ENCODE assay signal across 31 cellular contexts in genomic region chr13:31627097-31627496, GRCh38.
DNase-seq lines count a peak whose midpoint lies in the region; ATAC-seq and TF ChIP-seq lines count a peak whose summit lies in the region.
"Had no signal": no experiment of that assay in that cellular context is flagged by ENCODE, and none has a peak within 500 bp of the region (broad histone marks: within the 10 kb centered on the region; RNA-seq: fewer than 3 reads in every experiment).

No MANE protein-coding gene starts in this region.

- H3K4me3 ChIP-seq in BLaER1 treated with 17β-estradiol and CSF1 and Interleukin-3, amounts not matched to agents 10 nM and 100 nM, result no peak overlapping the region
- H3K4me3 ChIP-seq: GM23338, ovary, right atrium auricular region, thoracic aorta, uterus had no signal

- H3K27me3 Mint-ChIP-seq in mesothelial cell of epicardium (ENCODE audit: low read depth), result peaks cover under 1% of the 10 kb centered on the region

- H3K27me3 ChIP-seq in BLaER1 treated with 17β-estradiol and CSF1 and Interleukin-3, amounts not matched to agents 10 nM and 100 nM, result no peaks in the 10 kb centered on the region
- H3K27me3 ChIP-seq: ovary, right atrium auricular region, uterus had no signal

- H3K9me3 ChIP-seq in BLaER1 treated with 17β-estradiol and CSF1 and Interleukin-3, amounts not matched to agents 10 nM and 100 nM (replicated peaks in 1 of 11), result peaks cover 0 to 3% (median 0%) of the 10 kb centered on the region in 11 experiments; a peak in 4 of 22 replicates
- H3K9me3 ChIP-seq: ovary, thoracic aorta, uterus had no signal

- H3K36me3 ChIP-seq in BLaER1 treated with 17β-estradiol and CSF1 and Interleukin-3, amounts not matched to agents 10 nM and 100 nM, result no peaks in the 10 kb centered on the region
- H3K36me3 ChIP-seq: ovary, right atrium auricular region, thoracic aorta, uterus, WERI-Rb-1 had no signal

- no peaks in the 10 kb centered on the region for H4K20me1 ChIP-seq in BLaER1 treated with 17β-estradiol and CSF1 and Interleukin-3, amounts not matched to agents 10 nM and 100 nM

- H3K27ac Mint-ChIP-seq in mesothelial cell of epicardium, result peak overlapping the region; percentile 23
- H3K27ac Mint-ChIP-seq: activated T-helper 1 cell treated with anti-CD3 and anti-CD28 coated beads, Interleukin-12 subunit alpha, Interleukin-12 subunit beta, Interleukin-2, Interleukin-4 antibody, amounts not matched to agents 30 ng/mL and 10 ng/mL and 1 ng/mL, durations not matched to agents 14 hours and 24 hours and 36 hours; CD14-positive monocyte; GM23338; natural killer cell; T-helper 2 cell treated with Interferon-gamma antibody and Interleukin-4, amounts not matched to agents 5 μg/mL and 100 μg/mL, for 36 hours had no signal

- DNase-seq in RPMI7951 (ENCODE audit: low read depth), result peak; percentile 49
- DNase-seq in dedifferentiated amniotic fluid mesenchymal stem cell (ENCODE audit: extremely low spot score), result peak; percentile 26
- DNase-seq in mesothelial cell of epicardium (ENCODE audit: low spot score in 2 of 2, unreplicated experiment in 2 of 2), result no peak
- no peak for DNase-seq in DMS153 treated with DMSO at 0.1 percent for 48 hours (lab: John Stamatoyannopoulos, UW; ENCODE audit: unreplicated experiment)
- DNase-seq: ACHN; activated CD4-positive, alpha-beta T cell treated with anti-CD3 and anti-CD28 coated beads, Interleukin-2, amount 50 U/mL, for 1 hour; activated naive CD4-positive, alpha-beta T cell treated with anti-CD3 and anti-CD28 coated beads, Interleukin-2, amount 50 U/mL, for 16 hours; anterior cingulate cortex; Calu3; cerebellar nuclear complex; left ventricle myocardium superior; natural killer cell; NCI-H1092; NCI-H187 treated with DMSO at 0.1 percent for 48 hours; ovary; stimulated activated CD4-positive, alpha-beta T cell treated with anti-CD3 and anti-CD28 coated beads, Interleukin-4, amount 100 ng/mL, for 4 hours; stimulated activated naive CD4-positive, alpha-beta T cell; uterus; WERI-Rb-1 had no signal

- no peaks in the 10 kb centered on the region for H3K36me3 Mint-ChIP-seq in mesothelial cell of epicardium
- H3K36me3 Mint-ChIP-seq: natural killer cell had no signal

- ATAC-seq in GM18861 (IDR thresholded peaks at IDR 0.05; ENCODE audit: unreplicated experiment), result no peak
- ATAC-seq in HG02610 (IDR thresholded peaks at IDR 0.05; ENCODE audit: unreplicated experiment), result no peak
- ATAC-seq in GM21390 (IDR thresholded peaks at IDR 0.05; ENCODE audit: unreplicated experiment), result no peak
- ATAC-seq: GM23338, HepG2, left ventricle myocardium superior, natural killer cell had no signal

- H3K4me1 Mint-ChIP-seq in mesothelial cell of epicardium, result peaks cover 24% of the 10 kb centered on the region
- H3K4me1 Mint-ChIP-seq: natural killer cell had no signal

- H3K4me2 ChIP-seq in BLaER1 treated with 17β-estradiol and CSF1 and Interleukin-3, amounts not matched to agents 10 nM and 100 nM, result peak overlapping the region in 7 of 11 experiments; percentile 3 to 92 (median 32); a peak in 9 of 22 replicates
- H3K4me2 ChIP-seq: GM23338 had no signal

- H3K4me1 ChIP-seq in BLaER1 treated with 17β-estradiol and CSF1 and Interleukin-3, amounts not matched to agents 10 nM and 100 nM, result peaks cover 53 to 82% (median 69%) of the 10 kb centered on the region in 10 experiments
- H3K4me1 ChIP-seq: right atrium auricular region, uterus had no signal

- no peak for TF ChIP-seq CTCF in mesothelial cell of epicardium (IDR thresholded peaks at IDR 0.05; ENCODE audit: unreplicated experiment)

- no peak overlapping the region for H3K27ac ChIP-seq in BLaER1 treated with 17β-estradiol and CSF1 and Interleukin-3, amounts not matched to agents 10 nM and 100 nM
- H3K27ac ChIP-seq: epithelial cell of prostate, ovary, right atrium auricular region, thoracic aorta, uterus, WERI-Rb-1 had no signal

- H3K9me3 Mint-ChIP-seq in mesothelial cell of epicardium, result peaks cover 7% of the 10 kb centered on the region
- H3K9me3 Mint-ChIP-seq: T-helper 2 cell treated with Interferon-gamma antibody and Interleukin-4, amounts not matched to agents 5 μg/mL and 100 μg/mL, for 36 hours had no signal

- H3K9ac ChIP-seq in BLaER1 treated with 17β-estradiol and CSF1 and Interleukin-3, amounts not matched to agents 10 nM and 100 nM, result no peak overlapping the region

- no peak overlapping the region for H3K4me3 Mint-ChIP-seq in mesothelial cell of epicardium
- H3K4me3 Mint-ChIP-seq: activated T-helper 1 cell treated with anti-CD3 and anti-CD28 coated beads, Interleukin-12 subunit alpha, Interleukin-12 subunit beta, Interleukin-2, Interleukin-4 antibody, amounts not matched to agents 30 ng/mL and 10 ng/mL and 1 ng/mL, durations not matched to agents 14 hours and 24 hours and 36 hours; CD14-positive monocyte; GM23338; natural killer cell; T-helper 2 cell treated with Interferon-gamma antibody and Interleukin-4, amounts not matched to agents 5 μg/mL and 100 μg/mL, for 36 hours had no signal

Comparison
In these comparisons a context has a peak if more than half of its experiments do, and no peak if none do; other contexts are left out.
1. DNase-seq: peak in RPMI7951 (single experiment) and dedifferentiated amniotic fluid mesenchymal stem cell (single experiment); none in mesothelial cell of epicardium (0 of 2) and DMS153 treated with DMSO at 0.1 percent for 48 hours (single experiment).